Comparison of ENCODE assay signal across 1 cellular context in genomic region chr14:74912801-74913200, GRCh38.
TF ChIP-seq lines count a peak whose summit lies in the region.

No MANE protein-coding gene starts in this region.

TF ChIP-seq in WTC11, 78 proteins besides CTCF, POLR2A, EP300 and RAD21 (continued from another document):
- TF ChIP-seq ZBTB43 (CRISPR knock-in tag; IDR thresholded peaks at IDR 0.05) (no peak), JAZF1 (CRISPR knock-in tag; IDR thresholded peaks at IDR 0.05) (no peak), ARID4B (CRISPR knock-in tag; IDR thresholded peaks at IDR 0.05; ENCODE audit: borderline replicate concordance) (no peak), EMX1 (CRISPR knock-in tag; IDR thresholded peaks at IDR 0.05) (no peak)
